In the genomic region with DNA sequence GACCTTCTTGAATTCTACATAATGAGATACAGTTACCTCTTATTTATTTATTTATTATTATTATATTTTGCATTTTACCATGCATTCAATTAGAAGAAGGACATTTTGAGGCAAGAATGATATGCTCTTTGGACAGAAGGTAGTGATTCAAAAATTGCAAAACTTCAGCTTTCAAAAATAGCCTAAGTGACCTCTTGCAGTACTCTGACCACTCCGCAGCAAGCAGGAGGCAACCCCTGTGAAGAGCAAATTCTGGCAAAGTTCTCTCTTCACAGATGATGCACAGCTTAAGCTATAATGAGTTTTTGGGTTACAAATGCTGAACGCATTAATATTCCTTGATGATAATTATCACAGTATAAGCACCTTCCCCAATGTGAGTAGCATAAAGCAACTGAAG, we compare ENCODE assay signal across 19 cellular contexts.
"Had no signal": no experiment of that assay in that cellular context is flagged by ENCODE, and none has a peak within 500 bp of the region (broad histone marks: within the 10 kb centered on the region; RNA-seq: fewer than 3 reads in every experiment).

No MANE protein-coding gene starts in this region.

- H3K27ac ChIP-seq: coronary artery, esophagus muscularis mucosa, foreskin keratinocyte, gastroesophageal sphincter, heart right ventricle, left lung, lower lobe of right lung had no signal

- H3K4me3 Mint-ChIP-seq: mesothelial cell of epicardium; naive B cell; naive thymus-derived CD8-positive, alpha-beta T cell had no signal

- H3K36me3 ChIP-seq: esophagus muscularis mucosa, gastroesophageal sphincter, heart right ventricle, left lung, lower lobe of right lung had no signal

- H3K9me3 ChIP-seq: esophagus muscularis mucosa, gastroesophageal sphincter, heart right ventricle, left lung, lower lobe of right lung, mucosa of descending colon had no signal

- H3K27me3 ChIP-seq: dorsolateral prefrontal cortex, gastroesophageal sphincter, heart right ventricle, left lung had no signal

- H3K36me3 Mint-ChIP-seq: mesothelial cell of epicardium; naive B cell; naive thymus-derived CD8-positive, alpha-beta T cell had no signal

- DNase-seq: dermis blood vessel endothelial cell; dorsolateral prefrontal cortex; effector CD4-positive, alpha-beta T cell; effector memory CD4-positive, alpha-beta T cell; foreskin keratinocyte; heart right ventricle; hippocampal formation; left cardiac atrium; left lung; left ventricle myocardium superior; lower lobe of right lung; mesenchymal stem cell; mucosa of descending colon; naive B cell; naive thymus-derived CD8-positive, alpha-beta T cell had no signal

- H3K27ac Mint-ChIP-seq: mesothelial cell of epicardium; naive B cell; naive thymus-derived CD8-positive, alpha-beta T cell had no signal

- H3K4me3 ChIP-seq: coronary artery, dorsolateral prefrontal cortex, esophagus muscularis mucosa, gastroesophageal sphincter, heart right ventricle, left lung, lower lobe of right lung, mucosa of descending colon had no signal

- H3K4me1 Mint-ChIP-seq: naive B cell; naive thymus-derived CD8-positive, alpha-beta T cell had no signal

- H3K4me1 ChIP-seq: foreskin keratinocyte, gastroesophageal sphincter, left lung, lower lobe of right lung had no signal

- ATAC-seq: foreskin keratinocyte; gastroesophageal sphincter; left cardiac atrium; left lung; lower lobe of right lung; mucosa of descending colon; naive thymus-derived CD8-positive, alpha-beta T cell had no signal
